In the genomic region with DNA sequence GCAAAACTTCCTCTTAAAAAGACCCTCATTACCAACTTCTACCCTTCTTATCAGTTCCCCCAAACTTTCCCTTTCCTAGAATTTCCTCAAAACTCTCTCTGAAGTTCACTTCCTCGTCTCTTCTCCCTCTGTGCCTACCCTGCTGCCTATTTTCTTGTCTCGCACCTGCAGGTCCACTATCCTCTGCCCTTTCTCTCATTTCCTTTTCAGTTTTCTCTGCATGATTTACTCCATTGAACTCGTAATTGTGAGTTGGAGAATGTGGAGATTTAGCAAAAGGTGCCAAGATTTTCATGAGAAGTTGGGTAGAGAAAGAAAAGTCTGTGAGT, we compare ENCODE assay signal across 25 cellular contexts. TPM values are rescaled to one million over a fixed set of nuclear protein-coding genes. Genes with fewer than 3 reads are reported as not detected.
"Had no signal": no experiment of that assay in that cellular context is flagged by ENCODE, and none has a peak within 500 bp of the region (broad histone marks: within the 10 kb centered on the region; RNA-seq: fewer than 3 reads in every experiment).

No MANE protein-coding gene starts in this region.

- DNase-seq: effector CD4-positive, alpha-beta T cell; gastrocnemius medialis; kidney; left colon; left ventricle myocardium superior; mesenchymal stem cell; midbrain; nucleus accumbens; ovary; sigmoid colon; stimulated activated naive CD4-positive, alpha-beta T cell; stomach; substantia nigra; transverse colon had no signal

- H3K4me1 ChIP-seq: gastrocnemius medialis, right atrium auricular region, sigmoid colon, stomach, transverse colon had no signal

- H3K27me3 ChIP-seq: gastrocnemius medialis, ovary, right atrium auricular region, sigmoid colon, stomach, transverse colon had no signal

- H3K4me3 ChIP-seq: coronary artery, gastrocnemius medialis, lung, ovary, right atrium auricular region, sigmoid colon, skin epidermis, stomach, thoracic aorta, transverse colon had no signal

- ATAC-seq: gastrocnemius medialis, left colon, left ventricle myocardium superior had no signal

- H3K4me3 Mint-ChIP-seq: nephron had no signal

- H3K36me3 ChIP-seq: gastrocnemius medialis, ovary, right atrium auricular region, sigmoid colon, stomach, thoracic aorta, transverse colon had no signal

- H3K27ac ChIP-seq: coronary artery, gastrocnemius medialis, ovary, right atrium auricular region, sigmoid colon, skin epidermis, stomach, thoracic aorta, transverse colon had no signal

- H3K27ac Mint-ChIP-seq: nephron had no signal

- H3K9me3 ChIP-seq: gastrocnemius medialis, ovary, sigmoid colon, transverse colon had no signal

- H3K4me1 Mint-ChIP-seq: nephron had no signal

RNA-seq across cellular contexts. Expression of gene VTCN1, which starts 21.7 kb away (rescaled TPM):
- total RNA-seq: chondrocyte, dermis microvascular lymphatic vessel endothelial cell, fibroblast of lung, fibroblast of villous mesenchyme, gastrocnemius medialis, left colon, left ventricle myocardium superior, posterior vena cava, right atrium auricular region, sigmoid colon, thoracic aorta, transverse colon had no signal
- polyA plus RNA-seq: sigmoid colon had no signal
